Comparison of ENCODE assay signal across 24 cellular contexts in the genomic region with DNA sequence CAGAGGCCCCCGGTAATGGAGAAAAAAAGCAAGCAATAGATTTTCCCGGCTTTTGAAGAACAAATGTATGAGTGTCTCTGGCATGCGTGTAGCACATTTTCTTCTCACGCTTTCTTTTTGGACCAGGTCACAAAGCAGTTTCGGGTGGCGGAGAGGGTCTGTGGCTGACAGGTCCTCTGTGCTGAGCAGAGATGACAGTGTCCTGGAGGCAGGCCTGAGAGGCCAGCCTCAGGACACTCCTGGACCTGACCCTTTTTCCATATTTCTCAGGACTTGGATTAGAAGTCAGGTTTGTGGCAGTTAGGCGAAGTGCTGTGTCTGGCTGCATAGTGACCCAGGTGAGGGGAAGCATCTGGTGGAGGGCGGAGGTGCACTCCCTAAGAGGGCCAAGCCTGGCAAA. TPM values are rescaled to one million over a fixed set of nuclear protein-coding genes. Genes with fewer than 3 reads are reported as not detected.
DNase-seq lines count a peak whose midpoint lies in the region; TF ChIP-seq lines count a peak whose summit lies in the region.
"Had no signal": no experiment of that assay in that cellular context is flagged by ENCODE, and none has a peak within 500 bp of the region (broad histone marks: within the 10 kb centered on the region; RNA-seq: fewer than 3 reads in every experiment).

No MANE protein-coding gene starts in this region.

- TF ChIP-seq EP300 in esophagus muscularis mucosa (IDR thresholded peaks at IDR 0.05) (no peak), sigmoid colon (IDR thresholded peaks at IDR 0.05) (no peak), ovary (IDR thresholded peaks at IDR 0.05) (no peak)

- peaks cover 23% of the 10 kb centered on the region for H3K4me1 Mint-ChIP-seq in activated CD4-positive, alpha-beta T cell treated with anti-CD3 and anti-CD28 coated beads, Interleukin-2, amount 10 ng/mL, durations not matched to agents 24 days and 14 days
- H3K4me1 Mint-ChIP-seq: mesothelial cell of epicardium had no signal

- peaks cover 0 to 4% (median 0%) of the 10 kb centered on the region in 4 donors for H3K9me3 ChIP-seq in esophagus muscularis mucosa
- H3K9me3 ChIP-seq in sigmoid colon: no peaks in the 10 kb centered on the region
- no peaks in the 10 kb centered on the region for H3K9me3 ChIP-seq in ovary

- H3K36me3 ChIP-seq in H7 (replicated peaks; ENCODE audit: control insufficient read depth, insufficient read depth, low read length) (no peaks in the 10 kb centered on the region; the same call in 1 of the 2 replicates), esophagus muscularis mucosa (peaks cover 16 to 72% (median 44%) of the 10 kb centered on the region in 4 donors), sigmoid colon (peaks cover 0 to 33% (median 7%) of the 10 kb centered on the region in 4 donors), ovary (no peaks in the 10 kb centered on the region)

- intact Hi-C loops in activated CD4-positive, alpha-beta T cell treated with anti-CD3 and anti-CD28 coated beads, Interleukin-2, amount 10 ng/mL, durations not matched to agents 24 days and 14 days (cut with micrococcal nuclease): no loop called here
- intact Hi-C loops in esophagus muscularis mucosa (cut with DNase I) (no loop called here), sigmoid colon (cut with DNase I) (no loop called here), ovary (cut with DNase I) (no loop called here)

- H3K4me1 ChIP-seq in esophagus muscularis mucosa (peaks cover 13 to 42% (median 20%) of the 10 kb centered on the region in 4 donors), sigmoid colon (peaks cover 0 to under 1% (median 0%) of the 10 kb centered on the region in 4 donors), ovary (ENCODE audit: insufficient read depth) (no peaks in the 10 kb centered on the region)

- no peak overlapping the region for H3K4me3 Mint-ChIP-seq in activated CD4-positive, alpha-beta T cell treated with anti-CD3 and anti-CD28 coated beads, Interleukin-2, amount 10 ng/mL, durations not matched to agents 24 days and 14 days
- H3K4me3 Mint-ChIP-seq: activated naive CD8-positive, alpha-beta T cell treated with anti-CD3 and anti-CD28 coated beads, Interleukin-2, amount 10 ng/mL, durations not matched to agents 7 days and 5 days; mesothelial cell of epicardium had no signal

- 92% methylated on average over 8 of the region's 8 CpGs for WGBS in esophagus muscularis mucosa
- 93 to 95% methylated on average over 8 of the region's 8 CpGs for WGBS in sigmoid colon, 2 donors
- 92 to 94% (median 92%) methylated on average over 8 of the region's 8 CpGs for WGBS in ovary, 3 donors

- no peak for DNase-seq in activated CD4-positive, alpha-beta T cell treated with anti-CD3 and anti-CD28 coated beads, Interleukin-2, amount 10 ng/mL, durations not matched to agents 24 days and 14 days
- no peak for DNase-seq in activated CD4-positive, alpha-beta T cell treated with anti-CD3 and anti-CD28 coated beads for 48 hours
- DNase-seq in H7: peak; percentile 15
- DNase-seq in esophagus muscularis mucosa (ENCODE audit: extremely low spot score): no peak
- peak; percentile 56 for DNase-seq in sigmoid colon
- no peak for DNase-seq in NAMALWA (ENCODE audit: low spot score)
- no peak for DNase-seq in ovary
- DNase-seq in NCI-H1694 treated with DMSO at 0.1 percent for 48 hours (lab: John Stamatoyannopoulos, UW): no peak
- DNase-seq: 8988T; activated CD4-positive, alpha-beta T cell treated with anti-CD3 and anti-CD28 coated beads, Interleukin-2, amount 50 U/mL, for 4 hours; activated naive CD8-positive, alpha-beta T cell treated with anti-CD3 and anti-CD28 coated beads, Interleukin-2, amount 10 ng/mL, durations not matched to agents 7 days and 5 days; activated T-cell treated with anti-CD3 and anti-CD28 coated beads, Interleukin-2, amount 50 U/mL, for 1 hour; BE2C; brain microvascular endothelial cell; dermis blood vessel endothelial cell; foreskin keratinocyte; Kasumi-1; NCI-H1105; NCI-H2107; NCI-H510A treated with DMSO at 0.1 percent for 48 hours; SHP77 treated with DMSO at 0.1 percent for 48 hours; stimulated activated naive CD8-positive, alpha-beta T cell treated with anti-CD3 and anti-CD28 coated beads, Interleukin-15, Interleukin-2, amounts not matched to agents 100 U/mL and 50 U/mL, for 24 hours had no signal

- H3K27me3 ChIP-seq in H7 (ENCODE audit: control insufficient read depth, insufficient read depth, low read length): no peaks in the 10 kb centered on the region
- no peaks in the 10 kb centered on the region for H3K27me3 ChIP-seq in esophagus muscularis mucosa
- H3K27me3 ChIP-seq in sigmoid colon: no peaks in the 10 kb centered on the region
- H3K27me3 ChIP-seq in ovary: no peaks in the 10 kb centered on the region
- H3K27me3 ChIP-seq: BE2C, brain microvascular endothelial cell, foreskin keratinocyte had no signal

- peak overlapping the region; percentile 11 for H3K27ac Mint-ChIP-seq in activated CD4-positive, alpha-beta T cell treated with anti-CD3 and anti-CD28 coated beads, Interleukin-2, amount 10 ng/mL, durations not matched to agents 24 days and 14 days
- H3K27ac Mint-ChIP-seq: mesothelial cell of epicardium had no signal

- peak overlapping the region in 3 of 4 donors; percentile 31 to 48 (median 37) for H3K27ac ChIP-seq in esophagus muscularis mucosa (replicated peaks in 1 of 4)
- H3K27ac ChIP-seq in sigmoid colon: peak overlapping the region in 1 of 4 donors; percentile 38
- no peak overlapping the region for H3K27ac ChIP-seq in ovary
- H3K27ac ChIP-seq: brain microvascular endothelial cell, epithelial cell of prostate, foreskin keratinocyte had no signal

- H3K4me3 ChIP-seq in H7 (ENCODE audit: insufficient read depth, low read depth, low read length) (no peak overlapping the region), esophagus muscularis mucosa (no peak overlapping the region), sigmoid colon (no peak overlapping the region), ovary (no peak overlapping the region)

- TF ChIP-seq POLR2A in esophagus muscularis mucosa (IDR thresholded peaks at IDR 0.05; ENCODE audit: low read depth) (no peak), sigmoid colon (IDR thresholded peaks at IDR 0.05) (no peak), ovary (IDR thresholded peaks at IDR 0.05) (no peak)

- TF ChIP-seq CTCF in esophagus muscularis mucosa (IDR thresholded peaks at IDR 0.05): no peak
- no peak for TF ChIP-seq CTCF in sigmoid colon (IDR thresholded peaks at IDR 0.05)
- TF ChIP-seq CTCF in ovary (IDR thresholded peaks at IDR 0.05): no peak

- no peaks in the 10 kb centered on the region for H3K9me3 Mint-ChIP-seq in activated CD4-positive, alpha-beta T cell treated with anti-CD3 and anti-CD28 coated beads, Interleukin-2, amount 10 ng/mL, durations not matched to agents 24 days and 14 days
- H3K9me3 Mint-ChIP-seq: activated naive CD8-positive, alpha-beta T cell treated with anti-CD3 and anti-CD28 coated beads, Interleukin-2, amount 10 ng/mL, durations not matched to agents 7 days and 5 days had no signal

- peaks cover 55% of the 10 kb centered on the region for H3K36me3 Mint-ChIP-seq in activated CD4-positive, alpha-beta T cell treated with anti-CD3 and anti-CD28 coated beads, Interleukin-2, amount 10 ng/mL, durations not matched to agents 24 days and 14 days (ENCODE audit: low read depth)

- no peaks in the 10 kb centered on the region for H3K27me3 Mint-ChIP-seq in activated CD4-positive, alpha-beta T cell treated with anti-CD3 and anti-CD28 coated beads, Interleukin-2, amount 10 ng/mL, durations not matched to agents 24 days and 14 days
- H3K27me3 Mint-ChIP-seq: activated naive CD8-positive, alpha-beta T cell treated with anti-CD3 and anti-CD28 coated beads, Interleukin-2, amount 10 ng/mL, durations not matched to agents 7 days and 5 days had no signal

RNA-seq across cellular contexts. Expression of gene KLF13, which starts 52.9 kb away (rescaled TPM):
- total RNA-seq in activated CD4-positive, alpha-beta T cell treated with anti-CD3 and anti-CD28 coated beads, Interleukin-2, amount 10 ng/mL, durations not matched to agents 24 days and 14 days: 122 and 135 TPM in 2 replicates
- total RNA-seq in H7 (2014; rRNA removed; shearing (Covaris generic)): 29.5 and 36.5 TPM in 2 replicates
- total RNA-seq in esophagus muscularis mucosa (100 to 1,000 TPM in 1 of 4 donors, 10 to 100 TPM in 3; 57.3 to 109 (median 74.2) TPM), sigmoid colon (10 to 100 TPM; 18.7 to 28.0 (median 24.5) TPM), ovary (10 to 100 TPM; 14.8 to 58.2 (median 36.0) TPM)
- polyA plus RNA-seq in sigmoid colon (10 to 100 TPM; 23.4 to 71.9 (median 48.6) TPM), ovary (10 to 100 TPM; 15.9 to 52.7 TPM)

Comparison
In these comparisons a context has a peak if more than half of its experiments do, and no peak if none do; other contexts are left out.
1. DNase-seq: peak in H7 (single experiment) and sigmoid colon (single experiment); none in activated CD4-positive, alpha-beta T cell treated with anti-CD3 and anti-CD28 coated beads, Interleukin-2, amount 10 ng/mL, durations not matched to agents 24 days and 14 days (single experiment), activated CD4-positive, alpha-beta T cell treated with anti-CD3 and anti-CD28 coated beads for 48 hours (single experiment), esophagus muscularis mucosa (single experiment), NAMALWA (single experiment), ovary (0 of 5) and NCI-H1694 treated with DMSO at 0.1 percent for 48 hours (single experiment).
2. H3K27ac ChIP-seq: peak in esophagus muscularis mucosa (3 of 4); none in ovary (0 of 2).